ENCODE assay signal across 27 cellular contexts in the genomic region with DNA sequence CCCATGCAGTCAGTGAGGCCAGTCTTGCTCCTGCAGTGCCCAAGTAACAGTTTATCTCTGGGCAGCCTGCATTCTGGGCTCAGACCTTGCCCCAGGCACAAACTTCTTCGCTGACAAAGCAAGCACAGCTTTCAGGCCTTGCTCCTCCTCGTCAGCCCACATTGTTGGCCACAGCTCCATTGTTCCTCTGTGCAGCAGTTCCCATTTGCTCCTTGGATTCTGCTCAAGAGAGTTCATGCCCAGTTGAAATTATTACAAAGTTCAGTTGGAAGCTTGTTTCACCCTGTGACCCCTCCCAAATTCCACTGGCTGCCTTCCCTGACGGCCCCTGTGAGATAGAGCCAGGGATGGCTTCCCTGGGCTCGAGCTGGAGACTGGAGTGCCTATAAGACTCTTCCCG.
"Had no signal": no experiment of that assay in that cellular context is flagged by ENCODE, and none has a peak within 500 bp of the region (broad histone marks: within the 10 kb centered on the region; RNA-seq: fewer than 3 reads in every experiment).

No MANE protein-coding gene starts in this region.

- H3K27me3 ChIP-seq: breast epithelium, esophagus muscularis mucosa, gastrocnemius medialis, hepatocyte, right atrium auricular region, upper lobe of left lung had no signal

- H3K4me3 ChIP-seq: breast epithelium, esophagus muscularis mucosa, gastrocnemius medialis, hepatocyte, right atrium auricular region, upper lobe of left lung had no signal

- H3K27me3 Mint-ChIP-seq: stimulated activated naive CD8-positive, alpha-beta T cell treated with anti-CD3 and anti-CD28 coated beads, Interleukin-15, Interleukin-2, amounts not matched to agents 100 ng/mL and 50 ng/mL, for 24 hours; T-helper 17 cell had no signal

- ATAC-seq: activated CD4-positive, CD25-positive, alpha-beta regulatory T cell treated with anti-CD3 and anti-CD28 coated beads, Interleukin-2, amount 50 U/mL, for 24 hours; gastrocnemius medialis; T-helper 17 cell had no signal

- H3K4me3 Mint-ChIP-seq: activated T-helper 1 cell treated with anti-CD3 and anti-CD28 coated beads, Interleukin-12 subunit alpha, Interleukin-12 subunit beta, Interleukin-2, Interleukin-4 antibody, amounts not matched to agents 30 ng/mL and 10 ng/mL and 1 ng/mL, durations not matched to agents 14 hours and 24 hours and 36 hours; mesothelial cell of epicardium; naive B cell; stimulated activated naive CD8-positive, alpha-beta T cell treated with anti-CD3 and anti-CD28 coated beads, Interleukin-15, Interleukin-2, amounts not matched to agents 100 ng/mL and 50 ng/mL, for 24 hours; T-helper 17 cell had no signal

- H3K9me3 ChIP-seq: breast epithelium, esophagus muscularis mucosa, gastrocnemius medialis, right atrium auricular region, upper lobe of left lung had no signal

- H3K4me1 Mint-ChIP-seq: mesothelial cell of epicardium, T-helper 17 cell had no signal

- H3K36me3 ChIP-seq: breast epithelium, esophagus muscularis mucosa, gastrocnemius medialis, right atrium auricular region, upper lobe of left lung, WERI-Rb-1 had no signal

- H3K27ac Mint-ChIP-seq: activated T-helper 1 cell treated with anti-CD3 and anti-CD28 coated beads, Interleukin-12 subunit alpha, Interleukin-12 subunit beta, Interleukin-2, Interleukin-4 antibody, amounts not matched to agents 30 ng/mL and 10 ng/mL and 1 ng/mL, durations not matched to agents 14 hours and 24 hours and 36 hours; mesothelial cell of epicardium; naive B cell; stimulated activated naive CD8-positive, alpha-beta T cell treated with anti-CD3 and anti-CD28 coated beads, Interleukin-15, Interleukin-2, amounts not matched to agents 100 ng/mL and 50 ng/mL, for 24 hours; T-helper 17 cell had no signal

- DNase-seq: activated CD4-positive, alpha-beta T cell treated with anti-CD3 and anti-CD28 coated beads for 48 hours; activated CD4-positive, alpha-beta T cell treated with anti-CD3 and anti-CD28 coated beads, Interleukin-2, amount 50 U/mL, for 48 hours; activated CD8-positive, alpha-beta memory T cell treated with anti-CD3 and anti-CD28 coated beads for 24 hours; activated CD8-positive, alpha-beta memory T cell treated with anti-CD3 and anti-CD28 coated beads, Interleukin-2, amount 50 U/mL, for 4 hours; activated gamma-delta T cell; activated naive CD4-positive, alpha-beta T cell treated with anti-CD3 and anti-CD28 coated beads, Interleukin-2, amount 50 U/mL, for 16 hours; activated T-cell treated with anti-CD3 and anti-CD28 coated beads, Interleukin-2, amount 50 U/mL, for 1 hour; central memory CD4-positive, alpha-beta T cell; gastrocnemius medialis; glutamatergic neuron; islet precursor cell; naive B cell; occipital lobe; stimulated activated CD4-positive, alpha-beta T cell treated with anti-CD3 and anti-CD28 coated beads, Interleukin-2, amount 100 ng/mL, for 48 hours; substantia nigra; T-helper 17 cell; T1000; upper lobe of left lung; WERI-Rb-1 had no signal
